Comparison of ENCODE assay signal across 8 cellular contexts in the genomic region with DNA sequence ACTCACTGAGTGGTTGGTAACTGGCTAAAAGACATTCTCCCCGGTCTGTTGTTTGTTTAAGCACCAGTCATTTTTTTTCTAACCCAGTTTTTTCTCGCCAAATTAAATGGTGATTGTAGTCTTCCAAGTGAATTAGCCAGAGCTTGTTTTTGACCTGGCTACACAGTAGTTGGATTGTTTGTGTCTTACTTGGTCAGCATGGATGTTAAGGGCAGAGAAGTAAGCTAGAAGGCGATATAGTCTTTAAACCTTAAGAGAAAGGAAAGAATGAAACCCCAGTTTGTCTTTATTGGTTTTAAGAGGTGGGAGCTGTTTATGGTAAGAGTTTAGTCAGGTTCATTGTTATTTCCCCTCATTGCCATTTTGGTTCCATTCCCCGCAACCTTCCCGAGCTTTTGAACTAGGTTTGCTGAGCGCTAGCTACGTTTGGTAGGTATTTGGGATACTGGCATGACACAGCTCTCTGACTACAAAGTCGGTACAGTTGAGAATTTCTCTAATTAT. TPM values are rescaled to one million over a fixed set of nuclear protein-coding genes. Genes with fewer than 3 reads are reported as not detected.
DNase-seq lines count a peak whose midpoint lies in the region; ATAC-seq and TF ChIP-seq lines count a peak whose summit lies in the region.

No MANE protein-coding gene starts in this region.

- in situ Hi-C loops in astrocyte of the spinal cord (cut with HindIII; ENCODE audit: low sequenced_read_pairs) = no loop called here

- H3K36me3 ChIP-seq in left lung (no peaks in the 10 kb centered on the region), thyroid gland (no peaks in the 10 kb centered on the region)

- H3K27me3 ChIP-seq in left lung = peaks cover 0 to 8% of the 10 kb centered on the region in 2 donors
- no peaks in the 10 kb centered on the region for H3K27me3 ChIP-seq in thyroid gland

- intact Hi-C loops in left lung (cut with DNase I) (loop anchor here in 1 of 2 donors (5.0 to 10.0 kb wide), 2 partner anchors 132 to 175 kb away; no protein-coding TSS in a partner anchor), thyroid gland (cut with DNase I) (loop anchor here (10.0 kb wide), 1 partner anchor 135 kb away; no protein-coding TSS in a partner anchor)

- H3K4me3 ChIP-seq in astrocyte of the spinal cord (ENCODE audit: low read depth, low read length) (peak overlapping the region; percentile 92), left lung (peak overlapping the region; percentile 54 to 68), thyroid gland (replicated peaks in 1 of 3) (peak overlapping the region in 1 of 3 donors; percentile 46)

- WGBS in thyroid gland, 2 donors = 43 to 48% methylated on average over 8 of the region's 8 CpGs

- ATAC-seq in left lung = no peak
- ATAC-seq in HG02973 (IDR thresholded peaks at IDR 0.05; ENCODE audit: unreplicated experiment) = no peak
- no peak for ATAC-seq in HG03045 (IDR thresholded peaks at IDR 0.05; ENCODE audit: unreplicated experiment)

- no peak for TF ChIP-seq CTCF in astrocyte of the spinal cord (IDR thresholded peaks at IDR 0.05; ENCODE audit: low read depth, low read length)
- TF ChIP-seq CTCF in left lung (IDR thresholded peaks at IDR 0.05) = no peak
- TF ChIP-seq CTCF in thyroid gland (IDR thresholded peaks at IDR 0.05) = no peak

- H3K9me3 ChIP-seq in left lung = no peaks in the 10 kb centered on the region
- no peaks in the 10 kb centered on the region for H3K9me3 ChIP-seq in thyroid gland

- peak overlapping the region in 1 of 2 donors; percentile 78 for H3K27ac ChIP-seq in left lung
- H3K27ac ChIP-seq in thyroid gland = peak overlapping the region in 2 of 3 donors; percentile 35 to 65

- no peak for TF ChIP-seq POLR2A in thyroid gland (IDR thresholded peaks at IDR 0.05)

- H3K4me1 ChIP-seq in left lung (peaks cover 12 to 71% of the 10 kb centered on the region in 2 donors), thyroid gland (peaks cover 19 to 29% of the 10 kb centered on the region in 2 donors)

- DNase-seq in DMS79 treated with DMSO at 0.1 percent for 48 hours (lab: John Stamatoyannopoulos, UW) = peak; percentile 6
- DNase-seq in DMS79 (lab: John Stamatoyannopoulos, UW) = no peak
- no peak for DNase-seq in astrocyte of the spinal cord (ENCODE audit: low read depth, low spot score)
- no peak for DNase-seq in left lung
- DNase-seq in thyroid gland = no peak
- DNase-seq in 8988T = no peak

RNA-seq across cellular contexts. Expression of a gene that starts 2.5 kb away (rescaled TPM):
- total RNA-seq in left lung (10 to 100 TPM; 80.2 to 83.4 TPM), thyroid gland (10 to 100 TPM; 33.8 to 47.3 (median 35.7) TPM)
